ENCODE assay signal across 1 cellular context in genomic region chr15:98777426-98777825, GRCh38.
TF ChIP-seq lines count a peak whose summit lies in the region.

No MANE protein-coding gene starts in this region.

TF ChIP-seq in HepG2, 621 proteins besides CTCF, POLR2A, EP300 and RAD21:
- TF ChIP-seq IKZF5 (CRISPR knock-in tag; IDR thresholded peaks at IDR 0.05) (no peak), POLR2AphosphoS2 (IDR thresholded peaks at IDR 0.05; ENCODE audit: low read depth, low read length) (no peak), ZNF550 (CRISPR knock-in tag; IDR thresholded peaks at IDR 0.05; ENCODE audit: borderline replicate concordance) (no peak), TMF1 (CRISPR knock-in tag; IDR thresholded peaks at IDR 0.05; ENCODE audit: low read depth) (no peak), SATB2 (CRISPR knock-in tag; IDR thresholded peaks at IDR 0.05) (no peak), ZNF296 (CRISPR knock-in tag; conservative IDR thresholded peaks at IDR 0.05) (no peak), ARHGAP35 (CRISPR knock-in tag; IDR thresholded peaks at IDR 0.05; ENCODE audit: borderline replicate concordance) (no peak), SKI (IDR thresholded peaks at IDR 0.05; ENCODE audit: partially characterized antibody) (no peak), ZNF280D (CRISPR knock-in tag; IDR thresholded peaks at IDR 0.05) (no peak)
- TF ChIP-seq, protein P1, sequence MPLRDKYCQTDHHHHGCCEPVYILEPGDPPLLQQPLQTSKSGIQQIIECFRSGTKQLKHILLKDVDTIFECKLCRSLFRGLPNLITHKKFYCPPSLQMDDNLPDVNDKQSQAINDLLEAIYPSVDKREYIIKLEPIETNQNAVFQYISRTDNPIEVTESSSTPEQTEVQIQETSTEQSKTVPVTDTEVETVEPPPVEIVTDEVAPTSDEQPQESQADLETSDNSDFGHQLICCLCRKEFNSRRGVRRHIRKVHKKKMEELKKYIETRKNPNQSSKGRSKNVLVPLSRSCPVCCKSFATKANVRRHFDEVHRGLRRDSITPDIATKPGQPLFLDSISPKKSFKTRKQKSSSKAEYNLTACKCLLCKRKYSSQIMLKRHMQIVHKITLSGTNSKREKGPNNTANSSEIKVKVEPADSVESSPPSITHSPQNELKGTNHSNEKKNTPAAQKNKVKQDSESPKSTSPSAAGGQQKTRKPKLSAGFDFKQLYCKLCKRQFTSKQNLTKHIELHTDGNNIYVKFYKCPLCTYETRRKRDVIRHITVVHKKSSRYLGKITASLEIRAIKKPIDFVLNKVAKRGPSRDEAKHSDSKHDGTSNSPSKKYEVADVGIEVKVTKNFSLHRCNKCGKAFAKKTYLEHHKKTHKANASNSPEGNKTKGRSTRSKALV (CRISPR knock-in tag; IDR thresholded peaks at IDR 0.05): no peak
- TF ChIP-seq, protein P2, sequence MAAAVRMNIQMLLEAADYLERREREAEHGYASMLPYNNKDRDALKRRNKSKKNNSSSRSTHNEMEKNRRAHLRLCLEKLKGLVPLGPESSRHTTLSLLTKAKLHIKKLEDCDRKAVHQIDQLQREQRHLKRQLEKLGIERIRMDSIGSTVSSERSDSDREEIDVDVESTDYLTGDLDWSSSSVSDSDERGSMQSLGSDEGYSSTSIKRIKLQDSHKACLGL (CRISPR knock-in tag; IDR thresholded peaks at IDR 0.05): no peak
TF ChIP-seq in HepG2: peak in this region for 0.
